26 cellular contexts compared by ENCODE assay signal in genomic region chr17:63937920-63938319, GRCh38. TPM values are rescaled to one million over a fixed set of nuclear protein-coding genes. Genes with fewer than 3 reads are reported as not detected.
"Had no signal": no experiment of that assay in that cellular context is flagged by ENCODE, and none has a peak within 500 bp of the region (broad histone marks: within the 10 kb centered on the region; RNA-seq: fewer than 3 reads in every experiment).

No MANE protein-coding gene starts in this region.

- H3K4me1 ChIP-seq: SJSA1 had no signal

- H3K9me3 ChIP-seq: SJSA1 had no signal

- DNase-seq: activated CD4-positive, alpha-beta memory T cell treated with anti-CD3 and anti-CD28 coated beads for 36 hours; activated CD4-positive, alpha-beta T cell treated with anti-CD3 and anti-CD28 coated beads, Interleukin-2, amount 10 ng/mL, durations not matched to agents 7 days and 5 days; activated CD8-positive, alpha-beta memory T cell treated with anti-CD3 and anti-CD28 coated beads for 24 hours; activated gamma-delta T cell; activated naive CD4-positive, alpha-beta T cell treated with anti-CD3 and anti-CD28 coated beads for 36 hours; activated T-cell treated with anti-CD3 and anti-CD28 coated beads, Interleukin-2, amount 50 U/mL, for 4 hours; amygdala; MM.1S; NCI-H1105; NCI-H1436 treated with DMSO at 0.1 percent for 48 hours; NCI-H187; NCI-H2081 treated with DMSO at 0.1 percent for 48 hours; NCI-H2171; NCI-H226; NCI-H526; NCI-H82; PC-3; SHP77; SW 1271 had no signal

- ATAC-seq: activated T-cell treated with anti-CD3 and anti-CD28 coated beads, Interleukin-2, amount 50 U/mL, for 4 hours; SK-N-SH treated with all-trans-retinoic acid at 6 μM for 48 hours had no signal

- H3K4me3 Mint-ChIP-seq: activated CD4-positive, alpha-beta memory T cell treated with anti-CD3 and anti-CD28 coated beads for 36 hours; activated CD4-positive, alpha-beta T cell treated with anti-CD3 and anti-CD28 coated beads, Interleukin-2, amount 10 ng/mL, durations not matched to agents 7 days and 5 days; activated naive CD4-positive, alpha-beta T cell treated with anti-CD3 and anti-CD28 coated beads for 36 hours; activated naive CD8-positive, alpha-beta T cell; activated T-cell treated with anti-CD3 and anti-CD28 coated beads, Interleukin-2, amount 50 U/mL, for 4 hours; brain had no signal

- H3K9me3 Mint-ChIP-seq: activated CD4-positive, alpha-beta memory T cell treated with anti-CD3 and anti-CD28 coated beads for 36 hours; activated CD4-positive, alpha-beta T cell treated with anti-CD3 and anti-CD28 coated beads, Interleukin-2, amount 10 ng/mL, durations not matched to agents 7 days and 5 days; activated naive CD4-positive, alpha-beta T cell treated with anti-CD3 and anti-CD28 coated beads for 36 hours; activated T-cell treated with anti-CD3 and anti-CD28 coated beads, Interleukin-2, amount 50 U/mL, for 4 hours had no signal

- H3K27ac ChIP-seq: SJSA1 had no signal

- H3K27me3 Mint-ChIP-seq: activated CD4-positive, alpha-beta memory T cell treated with anti-CD3 and anti-CD28 coated beads for 36 hours; activated naive CD8-positive, alpha-beta T cell had no signal

- H3K27ac Mint-ChIP-seq: activated CD4-positive, alpha-beta memory T cell treated with anti-CD3 and anti-CD28 coated beads for 36 hours; activated naive CD4-positive, alpha-beta T cell treated with anti-CD3 and anti-CD28 coated beads for 36 hours; activated naive CD8-positive, alpha-beta T cell had no signal

- H3K36me3 Mint-ChIP-seq: activated CD4-positive, alpha-beta memory T cell treated with anti-CD3 and anti-CD28 coated beads for 36 hours; activated naive CD8-positive, alpha-beta T cell; brain had no signal

- H3K4me3 ChIP-seq: SJSA1 had no signal

- H3K36me3 ChIP-seq: SJSA1 had no signal

RNA-seq across cellular contexts. Expression of gene CD79B, which starts 5.8 kb away (rescaled TPM):
- total RNA-seq: NCI-H460, PC-3, SJSA1 had no signal

RNA-seq across cellular contexts. Expression of gene GH1, which starts 19.3 kb away (rescaled TPM):
- total RNA-seq: activated CD4-positive, alpha-beta T cell treated with anti-CD3 and anti-CD28 coated beads, Interleukin-2, amount 10 ng/mL, durations not matched to agents 7 days and 5 days; activated naive CD4-positive, alpha-beta T cell treated with anti-CD3 and anti-CD28 coated beads for 36 hours; activated T-cell treated with anti-CD3 and anti-CD28 coated beads, Interleukin-2, amount 50 U/mL, for 4 hours; astrocyte; NCI-H460; PC-3; SJSA1; T-helper 1 cell treated with Interleukin-12 subunit alpha and Interleukin-12 subunit beta and Interleukin-4 antibody, amounts not matched to agents 30 ng/mL and 1 ng/mL, for 36 hours had no signal

RNA-seq across cellular contexts. Expression of gene CSHL1, which starts 26.9 kb away (rescaled TPM):
- total RNA-seq: activated CD4-positive, alpha-beta memory T cell treated with anti-CD3 and anti-CD28 coated beads for 36 hours; activated CD4-positive, alpha-beta T cell treated with anti-CD3 and anti-CD28 coated beads, Interleukin-2, amount 10 ng/mL, durations not matched to agents 7 days and 5 days; activated naive CD4-positive, alpha-beta T cell treated with anti-CD3 and anti-CD28 coated beads for 36 hours; activated T-cell treated with anti-CD3 and anti-CD28 coated beads, Interleukin-2, amount 50 U/mL, for 4 hours; astrocyte; NCI-H460; PC-3; SJSA1; T-helper 1 cell treated with Interleukin-12 subunit alpha and Interleukin-12 subunit beta and Interleukin-4 antibody, amounts not matched to agents 30 ng/mL and 1 ng/mL, for 36 hours had no signal

RNA-seq across cellular contexts. Expression of gene SCN4A, which starts 34.8 kb away (rescaled TPM):
- total RNA-seq: PC-3, SJSA1 had no signal

RNA-seq across cellular contexts. Expression of gene CSH1, which starts 41.5 kb away (rescaled TPM):
- total RNA-seq: activated CD4-positive, alpha-beta memory T cell treated with anti-CD3 and anti-CD28 coated beads for 36 hours; activated CD4-positive, alpha-beta T cell treated with anti-CD3 and anti-CD28 coated beads, Interleukin-2, amount 10 ng/mL, durations not matched to agents 7 days and 5 days; activated naive CD4-positive, alpha-beta T cell treated with anti-CD3 and anti-CD28 coated beads for 36 hours; activated T-cell treated with anti-CD3 and anti-CD28 coated beads, Interleukin-2, amount 50 U/mL, for 4 hours; NCI-H460; PC-3; SJSA1; T-helper 1 cell treated with Interleukin-12 subunit alpha and Interleukin-12 subunit beta and Interleukin-4 antibody, amounts not matched to agents 30 ng/mL and 1 ng/mL, for 36 hours had no signal
